ENCODE assay signal across 8 cellular contexts in genomic region chr7:131859162-131859821, GRCh38.
DNase-seq lines count a peak whose midpoint lies in the region; ATAC-seq and TF ChIP-seq lines count a peak whose summit lies in the region.

No MANE protein-coding gene starts in this region.

- H3K27ac ChIP-seq in A673 (ENCODE audit: low read depth, low read length, poor library complexity, severe bottlenecking) (no peak overlapping the region), epithelial cell of prostate (no peak overlapping the region)

- peak; percentile 79 for ATAC-seq in HG02852 (IDR thresholded peaks at IDR 0.05; ENCODE audit: unreplicated experiment)
- peak; percentile 84 to 90 for ATAC-seq in stimulated activated naive B cell treated with anti-CD40 and anti-IgM and Interleukin-4, amounts not matched to agents 10 μg/mL and 1 μg/mL and 100 μg/mL, for 72 hours (replicated peaks)

- no peaks in the 10 kb centered on the region for H3K36me3 Mint-ChIP-seq in stimulated activated naive B cell treated with anti-CD40 and anti-IgM and Interleukin-4, amounts not matched to agents 10 μg/mL and 1 μg/mL and 100 μg/mL, for 72 hours

- no peaks in the 10 kb centered on the region for H3K27me3 ChIP-seq in A673 (replicated peaks; ENCODE audit: insufficient read depth, low read depth, low read length, poor library complexity)

- TF ChIP-seq CTCF in A673 (conservative IDR thresholded peaks at IDR 0.05; ENCODE audit: low read depth, low read length) = peak; percentile 91
- peak; percentile 96 for TF ChIP-seq CTCF in GM12873 (IDR thresholded peaks at IDR 0.05; ENCODE audit: insufficient read depth, low read depth, low read length, missing control alignments)

- intact Hi-C loops in A673 (cut with micrococcal nuclease; ENCODE audit: unreplicated experiment) = loop anchor here (1.0 to 5.0 kb wide), 3 partner anchors 86 to 188 kb away; no protein-coding TSS in a partner anchor

- H3K4me1 ChIP-seq in A673 (ENCODE audit: insufficient read depth, low read length, poor library complexity, severe bottlenecking) = no peaks in the 10 kb centered on the region

- no peak overlapping the region for H3K27ac Mint-ChIP-seq in stimulated activated naive B cell treated with anti-CD40 and anti-IgM and Interleukin-4, amounts not matched to agents 10 μg/mL and 1 μg/mL and 100 μg/mL, for 72 hours

- H3K4me3 Mint-ChIP-seq in stimulated activated naive B cell treated with anti-CD40 and anti-IgM and Interleukin-4, amounts not matched to agents 10 μg/mL and 1 μg/mL and 100 μg/mL, for 72 hours = no peak overlapping the region

- peaks cover 0 to 3% of the 10 kb centered on the region in 2 donors for H3K27me3 Mint-ChIP-seq in stimulated activated naive B cell treated with anti-CD40 and anti-IgM and Interleukin-4, amounts not matched to agents 10 μg/mL and 1 μg/mL and 100 μg/mL, for 72 hours

- no peaks in the 10 kb centered on the region for H3K36me3 ChIP-seq in A673 (ENCODE audit: insufficient read depth, low read length, poor library complexity, severe bottlenecking)

- no peaks in the 10 kb centered on the region for H3K4me1 Mint-ChIP-seq in stimulated activated naive B cell treated with anti-CD40 and anti-IgM and Interleukin-4, amounts not matched to agents 10 μg/mL and 1 μg/mL and 100 μg/mL, for 72 hours

- peak; percentile 77 for DNase-seq in A673 (ENCODE audit: low spot score)
- DNase-seq in NCI-H2196 treated with DMSO at 0.1 percent for 48 hours (lab: John Stamatoyannopoulos, UW; ENCODE audit: unreplicated experiment) = peak; percentile 25
- DNase-seq in activated CD4-positive, alpha-beta T cell treated with anti-CD3 and anti-CD28 coated beads, Interleukin-2, amount 50 U/mL, for 1 hour = peak; percentile 24
- peak; percentile 12 for DNase-seq in epithelial cell of prostate (ENCODE audit: low read depth, low spot score)
- peak; percentile 39 for DNase-seq in middle frontal gyrus (ENCODE audit: extremely low spot score, low spot score)
- DNase-seq in stimulated activated naive B cell treated with anti-CD40 and anti-IgM and Interleukin-4, amounts not matched to agents 10 μg/mL and 1 μg/mL and 100 μg/mL, for 72 hours = peak; percentile 23

- no peaks in the 10 kb centered on the region for H3K9me3 ChIP-seq in A673 (ENCODE audit: low read depth, low read length, poor library complexity, severe bottlenecking)

- CTCF ChIA-PET in A673 (lab: Charles Lee) = interaction anchor here (0.6 to 1.5 kb wide), 9 partner anchors 15 to 534 kb away, joined by 3 to 5 read pairs (median 3); no protein-coding TSS in a partner anchor

- peaks cover 9 to 14% of the 10 kb centered on the region in 2 donors for H3K9me3 Mint-ChIP-seq in stimulated activated naive B cell treated with anti-CD40 and anti-IgM and Interleukin-4, amounts not matched to agents 10 μg/mL and 1 μg/mL and 100 μg/mL, for 72 hours

- no peak overlapping the region for H3K4me3 ChIP-seq in A673 (ENCODE audit: low read depth, low read length, poor library complexity, severe bottlenecking)

- no TSS peak for BruUV-seq in A673 (replicated peaks; lab: Mats Ljungman, UMichigan)

- POLR2A ChIA-PET in A673 (lab: Charles Lee; ENCODE audit: low non-redundant PET) = no interaction called here

Comparison
In these comparisons a context has a peak if more than half of its experiments do, and no peak if none do; other contexts are left out.
1. DNase-seq: peak in every context shown above with its lines; median percentile 77 in A673; 39 in middle frontal gyrus; 25 in NCI-H2196 treated with DMSO at 0.1 percent for 48 hours; 24 in activated CD4-positive, alpha-beta T cell treated with anti-CD3 and anti-CD28 coated beads, Interleukin-2, amount 50 U/mL, for 1 hour; 23 in stimulated activated naive B cell treated with anti-CD40 and anti-IgM and Interleukin-4, amounts not matched to agents 10 μg/mL and 1 μg/mL and 100 μg/mL, for 72 hours; 12 in epithelial cell of prostate.